ENCODE assay signal across 1 cellular context in genomic region chr1:234875328-234875952, GRCh38.
TF ChIP-seq lines count a peak whose summit lies in the region.

No MANE protein-coding gene starts in this region.

TF ChIP-seq in HepG2, 621 proteins besides CTCF, POLR2A, EP300 and RAD21 (continued from another document and continues in another):
- TF ChIP-seq ZNF318 (CRISPR knock-in tag; IDR thresholded peaks at IDR 0.05) = no peak
- TF ChIP-seq, protein P1, sequence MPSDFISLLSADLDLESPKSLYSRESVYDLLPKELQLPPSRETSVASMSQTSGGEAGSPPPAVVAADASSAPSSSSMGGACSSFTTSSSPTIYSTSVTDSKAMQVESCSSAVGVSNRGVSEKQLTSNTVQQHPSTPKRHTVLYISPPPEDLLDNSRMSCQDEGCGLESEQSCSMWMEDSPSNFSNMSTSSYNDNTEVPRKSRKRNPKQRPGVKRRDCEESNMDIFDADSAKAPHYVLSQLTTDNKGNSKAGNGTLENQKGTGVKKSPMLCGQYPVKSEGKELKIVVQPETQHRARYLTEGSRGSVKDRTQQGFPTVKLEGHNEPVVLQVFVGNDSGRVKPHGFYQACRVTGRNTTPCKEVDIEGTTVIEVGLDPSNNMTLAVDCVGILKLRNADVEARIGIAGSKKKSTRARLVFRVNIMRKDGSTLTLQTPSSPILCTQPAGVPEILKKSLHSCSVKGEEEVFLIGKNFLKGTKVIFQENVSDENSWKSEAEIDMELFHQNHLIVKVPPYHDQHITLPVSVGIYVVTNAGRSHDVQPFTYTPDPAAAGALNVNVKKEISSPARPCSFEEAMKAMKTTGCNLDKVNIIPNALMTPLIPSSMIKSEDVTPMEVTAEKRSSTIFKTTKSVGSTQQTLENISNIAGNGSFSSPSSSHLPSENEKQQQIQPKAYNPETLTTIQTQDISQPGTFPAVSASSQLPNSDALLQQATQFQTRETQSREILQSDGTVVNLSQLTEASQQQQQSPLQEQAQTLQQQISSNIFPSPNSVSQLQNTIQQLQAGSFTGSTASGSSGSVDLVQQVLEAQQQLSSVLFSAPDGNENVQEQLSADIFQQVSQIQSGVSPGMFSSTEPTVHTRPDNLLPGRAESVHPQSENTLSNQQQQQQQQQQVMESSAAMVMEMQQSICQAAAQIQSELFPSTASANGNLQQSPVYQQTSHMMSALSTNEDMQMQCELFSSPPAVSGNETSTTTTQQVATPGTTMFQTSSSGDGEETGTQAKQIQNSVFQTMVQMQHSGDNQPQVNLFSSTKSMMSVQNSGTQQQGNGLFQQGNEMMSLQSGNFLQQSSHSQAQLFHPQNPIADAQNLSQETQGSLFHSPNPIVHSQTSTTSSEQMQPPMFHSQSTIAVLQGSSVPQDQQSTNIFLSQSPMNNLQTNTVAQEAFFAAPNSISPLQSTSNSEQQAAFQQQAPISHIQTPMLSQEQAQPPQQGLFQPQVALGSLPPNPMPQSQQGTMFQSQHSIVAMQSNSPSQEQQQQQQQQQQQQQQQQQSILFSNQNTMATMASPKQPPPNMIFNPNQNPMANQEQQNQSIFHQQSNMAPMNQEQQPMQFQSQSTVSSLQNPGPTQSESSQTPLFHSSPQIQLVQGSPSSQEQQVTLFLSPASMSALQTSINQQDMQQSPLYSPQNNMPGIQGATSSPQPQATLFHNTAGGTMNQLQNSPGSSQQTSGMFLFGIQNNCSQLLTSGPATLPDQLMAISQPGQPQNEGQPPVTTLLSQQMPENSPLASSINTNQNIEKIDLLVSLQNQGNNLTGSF (CRISPR knock-in tag; IDR thresholded peaks at IDR 0.05) = peak; percentile 78; the same call in 1 of the 2 replicates
- peak; percentile 80 for TF ChIP-seq BCL6 (CRISPR knock-in tag; IDR thresholded peaks at IDR 0.05)
- no peak for TF ChIP-seq ZFP36L1 (CRISPR knock-in tag; IDR thresholded peaks at IDR 0.05)
- TF ChIP-seq ZNF687 (CRISPR knock-in tag; IDR thresholded peaks at IDR 0.05) = peak; percentile 98
- no peak for TF ChIP-seq ZNF557 (CRISPR knock-in tag; IDR thresholded peaks at IDR 0.05)
- TF ChIP-seq RFX5 (IDR thresholded peaks at IDR 0.05; ENCODE audit: low read depth, low read length) = no peak
- peak; percentile 79; the same call in 1 of the 2 replicates for TF ChIP-seq ZNF746 (CRISPR knock-in tag; IDR thresholded peaks at IDR 0.05)
- TF ChIP-seq NFATC3 (CRISPR knock-in tag; IDR thresholded peaks at IDR 0.05) = no peak; the same call in 1 of the 2 replicates
- TF ChIP-seq ZNF691 (CRISPR knock-in tag; IDR thresholded peaks at IDR 0.05; ENCODE audit: borderline replicate concordance, low read depth) = 0 out of 2 replicates have a peak, but pooled peaks have one; percentile 19
- TF ChIP-seq RBM39 (IDR thresholded peaks at IDR 0.05; ENCODE audit: low read depth, low read length, poor library complexity, severe bottlenecking) = peak; percentile 77
- no peak for TF ChIP-seq ZNF224 (CRISPR knock-in tag; IDR thresholded peaks at IDR 0.05)
- TF ChIP-seq ZNF784 (CRISPR knock-in tag; IDR thresholded peaks at IDR 0.05; ENCODE audit: borderline replicate concordance) = 0 out of 2 replicates have a peak, but pooled peaks have one; percentile 14
- TF ChIP-seq ZBTB7A (CRISPR knock-in tag; IDR thresholded peaks at IDR 0.05) = no peak
- TF ChIP-seq, protein P2, sequence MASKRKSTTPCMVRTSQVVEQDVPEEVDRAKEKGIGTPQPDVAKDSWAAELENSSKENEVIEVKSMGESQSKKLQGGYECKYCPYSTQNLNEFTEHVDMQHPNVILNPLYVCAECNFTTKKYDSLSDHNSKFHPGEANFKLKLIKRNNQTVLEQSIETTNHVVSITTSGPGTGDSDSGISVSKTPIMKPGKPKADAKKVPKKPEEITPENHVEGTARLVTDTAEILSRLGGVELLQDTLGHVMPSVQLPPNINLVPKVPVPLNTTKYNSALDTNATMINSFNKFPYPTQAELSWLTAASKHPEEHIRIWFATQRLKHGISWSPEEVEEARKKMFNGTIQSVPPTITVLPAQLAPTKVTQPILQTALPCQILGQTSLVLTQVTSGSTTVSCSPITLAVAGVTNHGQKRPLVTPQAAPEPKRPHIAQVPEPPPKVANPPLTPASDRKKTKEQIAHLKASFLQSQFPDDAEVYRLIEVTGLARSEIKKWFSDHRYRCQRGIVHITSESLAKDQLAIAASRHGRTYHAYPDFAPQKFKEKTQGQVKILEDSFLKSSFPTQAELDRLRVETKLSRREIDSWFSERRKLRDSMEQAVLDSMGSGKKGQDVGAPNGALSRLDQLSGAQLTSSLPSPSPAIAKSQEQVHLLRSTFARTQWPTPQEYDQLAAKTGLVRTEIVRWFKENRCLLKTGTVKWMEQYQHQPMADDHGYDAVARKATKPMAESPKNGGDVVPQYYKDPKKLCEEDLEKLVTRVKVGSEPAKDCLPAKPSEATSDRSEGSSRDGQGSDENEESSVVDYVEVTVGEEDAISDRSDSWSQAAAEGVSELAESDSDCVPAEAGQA (IDR thresholded peaks at IDR 0.05; ENCODE audit: low read depth) = 0 out of 2 replicates have a peak, but pooled peaks have one; percentile 34
- TF ChIP-seq, protein P2 (CRISPR knock-in tag; IDR thresholded peaks at IDR 0.05; ENCODE audit: borderline replicate concordance) = no peak
- peak; percentile 67; the same call in 1 of the 2 replicates for TF ChIP-seq ZNF546 (CRISPR knock-in tag; conservative IDR thresholded peaks at IDR 0.05)
- no peak for TF ChIP-seq ZNF180 (CRISPR knock-in tag; IDR thresholded peaks at IDR 0.05; ENCODE audit: borderline replicate concordance, low read depth)
- no peak for TF ChIP-seq HOXD1 (CRISPR knock-in tag; IDR thresholded peaks at IDR 0.05)
- TF ChIP-seq HCFC1 (IDR thresholded peaks at IDR 0.05; ENCODE audit: low read depth, low read length) = no peak
- TF ChIP-seq, protein P3, sequence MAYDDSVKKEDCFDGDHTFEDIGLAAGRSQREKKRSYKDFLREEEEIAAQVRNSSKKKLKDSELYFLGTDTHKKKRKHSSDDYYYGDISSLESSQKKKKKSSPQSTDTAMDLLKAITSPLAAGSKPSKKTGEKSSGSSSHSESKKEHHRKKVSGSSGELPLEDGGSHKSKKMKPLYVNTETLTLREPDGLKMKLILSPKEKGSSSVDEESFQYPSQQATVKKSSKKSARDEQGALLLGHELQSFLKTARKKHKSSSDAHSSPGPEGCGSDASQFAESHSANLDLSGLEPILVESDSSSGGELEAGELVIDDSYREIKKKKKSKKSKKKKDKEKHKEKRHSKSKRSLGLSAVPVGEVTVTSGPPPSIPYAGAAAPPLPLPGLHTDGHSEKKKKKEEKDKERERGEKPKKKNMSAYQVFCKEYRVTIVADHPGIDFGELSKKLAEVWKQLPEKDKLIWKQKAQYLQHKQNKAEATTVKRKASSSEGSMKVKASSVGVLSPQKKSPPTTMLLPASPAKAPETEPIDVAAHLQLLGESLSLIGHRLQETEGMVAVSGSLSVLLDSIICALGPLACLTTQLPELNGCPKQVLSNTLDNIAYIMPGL (CRISPR knock-in tag; IDR thresholded peaks at IDR 0.05; ENCODE audit: borderline replicate concordance in 1 of 2, low read depth in 1 of 2) = peak; percentile 17 to 59; a peak in 2 of 4 replicates
